ENCODE assay signal across 11 cellular contexts in genomic region chr6:111686249-111686997, GRCh38.
DNase-seq lines count a peak whose midpoint lies in the region; ATAC-seq and TF ChIP-seq lines count a peak whose summit lies in the region.
"Had no signal": no experiment of that assay in that cellular context is flagged by ENCODE, and none has a peak within 500 bp of the region (broad histone marks: within the 10 kb centered on the region; RNA-seq: fewer than 3 reads in every experiment).

No MANE protein-coding gene starts in this region.

- H3K9me3 ChIP-seq in naive thymus-derived CD4-positive, alpha-beta T cell (ENCODE audit: control insufficient read depth in 2 of 3, low read length in 3 of 3): no peaks in the 10 kb centered on the region
- H3K9me3 ChIP-seq in aorta (ENCODE audit: control insufficient read depth, low read length): no peaks in the 10 kb centered on the region

- CTCF ChIA-PET in naive thymus-derived CD4-positive, alpha-beta T cell (lab: Charles Lee): no interaction called here
- CTCF ChIA-PET in activated CD4-positive, alpha-beta T cell treated with anti-CD3 and anti-CD28 coated beads, Interleukin-2, amount 10 ng/mL, durations not matched to agents 7 days and 5 days (lab: Charles Lee): interaction anchor here (1.0 to 1.1 kb wide), 2 partner anchors 9 to 24 kb away, joined by 3 read pairs; no protein-coding TSS in a partner anchor

- H3K27ac ChIP-seq in naive thymus-derived CD4-positive, alpha-beta T cell (ENCODE audit: low read depth, low read length): no peak overlapping the region
- H3K27ac ChIP-seq in aorta (ENCODE audit: low read depth in 1 of 2, low read length in 2 of 2): no peak overlapping the region

- no peak for ATAC-seq in naive thymus-derived CD4-positive, alpha-beta T cell
- ATAC-seq in aorta (ENCODE audit: low FRiP score): peak; percentile 16
- ATAC-seq in GM18909 (IDR thresholded peaks at IDR 0.05; ENCODE audit: poor library complexity, unreplicated experiment): no peak

- intact Hi-C loops in naive thymus-derived CD4-positive, alpha-beta T cell (cut with micrococcal nuclease): loop anchor here in 1 of 2 donors (10.0 kb wide), 1 partner anchor 432 kb away; a partner anchor contains a TSS
- intact Hi-C loops in aorta (cut with DNase I): no loop called here

- no peak for DNase-seq in activated naive CD4-positive, alpha-beta T cell (lab: John Stamatoyannopoulos, UW)
- DNase-seq in endothelial cell (ENCODE audit: low spot score): no peak
- DNase-seq in naive thymus-derived CD4-positive, alpha-beta T cell: no peak
- DNase-seq in aorta: no peak
- DNase-seq in NCI-H2196 (lab: John Stamatoyannopoulos, UW; ENCODE audit: unreplicated experiment): no peak
- no peak for DNase-seq in activated CD4-positive, alpha-beta T cell treated with anti-CD3 and anti-CD28 coated beads, Interleukin-2, amount 10 ng/mL, durations not matched to agents 7 days and 5 days
- DNase-seq: NCI-H2171 treated with DMSO at 0.1 percent for 48 hours, T-helper 1 cell had no signal

- peaks cover 16 to 87% (median 58%) of the 10 kb centered on the region in 3 experiments for H3K36me3 ChIP-seq in naive thymus-derived CD4-positive, alpha-beta T cell (ENCODE audit: control insufficient read depth in 2 of 3, insufficient read depth in 3 of 3, low read length in 3 of 3)
- H3K36me3 ChIP-seq in aorta (ENCODE audit: control insufficient read depth in 1 of 2, insufficient read depth in 2 of 2, low read length in 1 of 2): no peaks in the 10 kb centered on the region

- H3K27me3 ChIP-seq in naive thymus-derived CD4-positive, alpha-beta T cell (ENCODE audit: control insufficient read depth in 2 of 2, insufficient read depth in 2 of 2, low read length in 2 of 2): no peaks in the 10 kb centered on the region
- no peaks in the 10 kb centered on the region for H3K27me3 ChIP-seq in aorta (ENCODE audit: control insufficient read depth in 1 of 2, insufficient read depth in 2 of 2, low read length in 1 of 2)

- POLR2A ChIA-PET in naive thymus-derived CD4-positive, alpha-beta T cell (lab: Charles Lee): no interaction called here
- POLR2A ChIA-PET in activated CD4-positive, alpha-beta T cell treated with anti-CD3 and anti-CD28 coated beads, Interleukin-2, amount 10 ng/mL, durations not matched to agents 7 days and 5 days (lab: Charles Lee): no interaction called here

- no peaks in the 10 kb centered on the region for H3K9me3 Mint-ChIP-seq in activated naive CD4-positive, alpha-beta T cell treated with anti-CD3 and anti-CD28 coated beads, Interleukin-2, amount 50 U/mL, for 24 hours
- H3K9me3 Mint-ChIP-seq in endothelial cell (ENCODE audit: unreplicated experiment): no peaks in the 10 kb centered on the region
- H3K9me3 Mint-ChIP-seq in naive thymus-derived CD4-positive, alpha-beta T cell: peaks cover 0 to 2% (median 0%) of the 10 kb centered on the region in 11 donors
- H3K9me3 Mint-ChIP-seq in activated CD4-positive, alpha-beta T cell treated with anti-CD3 and anti-CD28 coated beads, Interleukin-2, amount 10 ng/mL, durations not matched to agents 7 days and 5 days: no peaks in the 10 kb centered on the region
- H3K9me3 Mint-ChIP-seq: natural killer cell treated with Interleukin-12 subunit alpha and Interleukin-12 subunit beta and Interleukin-15 and Interleukin-18, amount 100 ng/mL, for 72 hours had no signal

- peaks cover 83% of the 10 kb centered on the region for H3K4me1 Mint-ChIP-seq in activated naive CD4-positive, alpha-beta T cell treated with anti-CD3 and anti-CD28 coated beads, Interleukin-2, amount 50 U/mL, for 24 hours
- peaks cover 48% of the 10 kb centered on the region for H3K4me1 Mint-ChIP-seq in endothelial cell (ENCODE audit: unreplicated experiment)
- H3K4me1 Mint-ChIP-seq in naive thymus-derived CD4-positive, alpha-beta T cell: peaks cover 26 to 89% (median 81%) of the 10 kb centered on the region in 7 donors
- peaks cover 38% of the 10 kb centered on the region for H3K4me1 Mint-ChIP-seq in activated CD4-positive, alpha-beta T cell treated with anti-CD3 and anti-CD28 coated beads, Interleukin-2, amount 10 ng/mL, durations not matched to agents 7 days and 5 days

- peak overlapping the region; percentile 30 for H3K27ac Mint-ChIP-seq in activated naive CD4-positive, alpha-beta T cell treated with anti-CD3 and anti-CD28 coated beads, Interleukin-2, amount 50 U/mL, for 24 hours
- no peak overlapping the region for H3K27ac Mint-ChIP-seq in endothelial cell (ENCODE audit: unreplicated experiment)
- H3K27ac Mint-ChIP-seq in naive thymus-derived CD4-positive, alpha-beta T cell: peak overlapping the region in 6 of 9 donors; percentile 76 to 94 (median 83)
- H3K27ac Mint-ChIP-seq in activated CD4-positive, alpha-beta T cell treated with anti-CD3 and anti-CD28 coated beads, Interleukin-2, amount 10 ng/mL, durations not matched to agents 7 days and 5 days: no peak overlapping the region

- no peak for TF ChIP-seq CTCF in endothelial cell (IDR thresholded peaks at IDR 0.05; ENCODE audit: unreplicated experiment)

- no peaks in the 10 kb centered on the region for H3K27me3 Mint-ChIP-seq in activated naive CD4-positive, alpha-beta T cell treated with anti-CD3 and anti-CD28 coated beads, Interleukin-2, amount 50 U/mL, for 24 hours
- H3K27me3 Mint-ChIP-seq in endothelial cell (ENCODE audit: unreplicated experiment): peaks cover 15% of the 10 kb centered on the region
- no peaks in the 10 kb centered on the region for H3K27me3 Mint-ChIP-seq in naive thymus-derived CD4-positive, alpha-beta T cell
- no peaks in the 10 kb centered on the region for H3K27me3 Mint-ChIP-seq in activated CD4-positive, alpha-beta T cell treated with anti-CD3 and anti-CD28 coated beads, Interleukin-2, amount 10 ng/mL, durations not matched to agents 7 days and 5 days
- H3K27me3 Mint-ChIP-seq: natural killer cell treated with Interleukin-12 subunit alpha and Interleukin-12 subunit beta and Interleukin-15 and Interleukin-18, amount 100 ng/mL, for 72 hours had no signal

- H3K4me3 ChIP-seq in naive thymus-derived CD4-positive, alpha-beta T cell (ENCODE audit: low read length): no peak overlapping the region
- no peak overlapping the region for H3K4me3 ChIP-seq in aorta (ENCODE audit: low read length in 2 of 2)

- H3K4me1 ChIP-seq in naive thymus-derived CD4-positive, alpha-beta T cell (ENCODE audit: control insufficient read depth in 2 of 2, insufficient read depth in 2 of 2, low read length in 2 of 2): peaks cover 31 to 34% of the 10 kb centered on the region in 2 donors
- H3K4me1 ChIP-seq in aorta (ENCODE audit: control insufficient read depth in 1 of 2, insufficient read depth in 2 of 2, low read length in 2 of 2): peaks cover 0 to 8% of the 10 kb centered on the region in 2 donors

- H3K36me3 Mint-ChIP-seq in activated naive CD4-positive, alpha-beta T cell treated with anti-CD3 and anti-CD28 coated beads, Interleukin-2, amount 50 U/mL, for 24 hours: peaks cover 42% of the 10 kb centered on the region
- H3K36me3 Mint-ChIP-seq in endothelial cell (ENCODE audit: low read depth, unreplicated experiment): peaks cover 81% of the 10 kb centered on the region
- peaks cover 27 to 82% (median 61%) of the 10 kb centered on the region in 5 donors for H3K36me3 Mint-ChIP-seq in naive thymus-derived CD4-positive, alpha-beta T cell
- H3K36me3 Mint-ChIP-seq in activated CD4-positive, alpha-beta T cell treated with anti-CD3 and anti-CD28 coated beads, Interleukin-2, amount 10 ng/mL, durations not matched to agents 7 days and 5 days (ENCODE audit: low read depth): peaks cover 71% of the 10 kb centered on the region

- H3K4me3 Mint-ChIP-seq in activated naive CD4-positive, alpha-beta T cell treated with anti-CD3 and anti-CD28 coated beads, Interleukin-2, amount 50 U/mL, for 24 hours: no peak overlapping the region
- H3K4me3 Mint-ChIP-seq in endothelial cell (ENCODE audit: unreplicated experiment): peak overlapping the region; percentile 68
- peak overlapping the region in 2 of 10 donors; percentile 48 to 65 for H3K4me3 Mint-ChIP-seq in naive thymus-derived CD4-positive, alpha-beta T cell
- H3K4me3 Mint-ChIP-seq in activated CD4-positive, alpha-beta T cell treated with anti-CD3 and anti-CD28 coated beads, Interleukin-2, amount 10 ng/mL, durations not matched to agents 7 days and 5 days: no peak overlapping the region
- H3K4me3 Mint-ChIP-seq: natural killer cell treated with Interleukin-12 subunit alpha and Interleukin-12 subunit beta and Interleukin-15 and Interleukin-18, amount 100 ng/mL, for 72 hours had no signal

- 85% methylated on average over 20 of the region's 20 CpGs for whole genome bisulfite sequencing in aorta, 2 donors

Comparison
In these comparisons a context has a peak if more than half of its experiments do, and no peak if none do; other contexts are left out.
1. H3K27ac Mint-ChIP-seq: peak in activated naive CD4-positive, alpha-beta T cell treated with anti-CD3 and anti-CD28 coated beads, Interleukin-2, amount 50 U/mL, for 24 hours (single experiment) and naive thymus-derived CD4-positive, alpha-beta T cell (6 of 9); none in endothelial cell (single experiment) and activated CD4-positive, alpha-beta T cell treated with anti-CD3 and anti-CD28 coated beads, Interleukin-2, amount 10 ng/mL, durations not matched to agents 7 days and 5 days (single experiment).